In genomic region chr9:13447551-13448422, GRCh38 we compare ENCODE assay signal across 1 cellular context.
TF ChIP-seq lines count a peak whose summit lies in the region.

No MANE protein-coding gene starts in this region.

TF ChIP-seq in WTC11, 78 proteins besides CTCF, POLR2A, EP300 and RAD21 (continued from another document):
- TF ChIP-seq E2F4 (CRISPR knock-in tag; IDR thresholded peaks at IDR 0.05; ENCODE audit: borderline replicate concordance, low read depth) (no peak), ZNF396 (CRISPR knock-in tag; IDR thresholded peaks at IDR 0.05; ENCODE audit: borderline replicate concordance) (no peak), AFF4 (CRISPR knock-in tag; IDR thresholded peaks at IDR 0.05; ENCODE audit: borderline replicate concordance) (no peak), ARID4B (CRISPR knock-in tag; IDR thresholded peaks at IDR 0.05; ENCODE audit: borderline replicate concordance) (no peak)
